ENCODE assay signal across 26 cellular contexts in genomic region chr19:56643460-56643763, GRCh38. TPM values are rescaled to one million over a fixed set of nuclear protein-coding genes. Genes with fewer than 3 reads are reported as not detected.
"Had no signal": no experiment of that assay in that cellular context is flagged by ENCODE, and none has a peak within 500 bp of the region (broad histone marks: within the 10 kb centered on the region; RNA-seq: fewer than 3 reads in every experiment).

No MANE protein-coding gene starts in this region.

- H2AFZ ChIP-seq: neural progenitor cell, parathyroid adenoma had no signal

- ATAC-seq: natural killer cell; psoas muscle; right cardiac atrium; stimulated activated effector memory CD8-positive, alpha-beta T cell treated with anti-CD3 and anti-CD28 coated beads, Interleukin-12 subunit alpha, Interleukin-12 subunit beta, amount 100 ng/mL, for 72 hours had no signal

- H3K27ac ChIP-seq: neural progenitor cell, ovary, parathyroid adenoma, psoas muscle, right lobe of liver, sigmoid colon, stomach, thoracic aorta, thyroid gland, tibial nerve, upper lobe of left lung, vagina had no signal

- H3K4me2 ChIP-seq: neural progenitor cell had no signal

- DNase-seq: natural killer cell; occipital lobe; ovary; psoas muscle; right cardiac atrium; right lobe of liver; sigmoid colon; small intestine; stimulated activated CD4-positive, alpha-beta T cell treated with anti-CD3 and anti-CD28 coated beads, Interleukin-15, amount 100 ng/mL, for 24 hours; stimulated activated CD4-positive, alpha-beta T cell treated with anti-CD3 and anti-CD28 coated beads, Interleukin-2, amount 100 ng/mL, for 24 hours; stimulated activated CD4-positive, alpha-beta T cell treated with anti-CD3 and anti-CD28 coated beads, Interleukin-2, amount 100 ng/mL, for 48 hours; stimulated activated CD4-positive, alpha-beta T cell treated with anti-CD3 and anti-CD28 coated beads, Interleukin-4, amount 100 ng/mL, for 24 hours; stimulated activated naive B cell treated with anti-CD40 and anti-IgM and Interleukin-4, amounts not matched to agents 10 μg/mL and 1 μg/mL and 100 μg/mL, for 72 hours; stimulated activated naive CD4-positive, alpha-beta T cell treated with Interleukin-2 at 50 U/mL for 16 hours; stomach; thyroid gland; trophoblast cell; upper lobe of left lung had no signal

- H3K4me3 ChIP-seq: neural progenitor cell, ovary, psoas muscle, right lobe of liver, sigmoid colon, stomach, thoracic aorta, thyroid gland, tibial nerve, upper lobe of left lung, vagina had no signal

- H3K36me3 ChIP-seq: neural progenitor cell, ovary, right lobe of liver, sigmoid colon, thoracic aorta, thyroid gland, upper lobe of left lung, vagina had no signal

- H3K27me3 ChIP-seq: neural progenitor cell, ovary, right lobe of liver, vagina had no signal

- H3K79me2 ChIP-seq: parathyroid adenoma had no signal

- H3K4me1 ChIP-seq: neural progenitor cell, parathyroid adenoma, psoas muscle, right lobe of liver, sigmoid colon, stomach, thyroid gland, tibial nerve, upper lobe of left lung, vagina had no signal

- H3K9ac ChIP-seq: neural progenitor cell, parathyroid adenoma had no signal

- H3K9me3 ChIP-seq: thyroid gland, vagina had no signal

RNA-seq across cellular contexts. Expression of gene SMIM17, which starts 0.5 kb away (rescaled TPM):
- total RNA-seq: psoas muscle, right lobe of liver, subcutaneous adipose tissue, thyroid gland, ureter had no signal
